In genomic region chr3:107524214-107525100, GRCh38 we compare ENCODE assay signal across 8 cellular contexts. TPM values are rescaled to one million over a fixed set of nuclear protein-coding genes. Genes with fewer than 3 reads are reported as not detected.
DNase-seq lines count a peak whose midpoint lies in the region; ATAC-seq, FAIRE-seq and TF ChIP-seq lines count a peak whose summit lies in the region.

No MANE protein-coding gene starts in this region.

- H3K9ac ChIP-seq in keratinocyte (ENCODE audit: control insufficient read depth, extremely low read depth, insufficient read depth, low read length) (peak overlapping the region; percentile 88), smooth muscle cell (ENCODE audit: low read depth) (peak overlapping the region; percentile 36)

- dilution Hi-C loops in keratinocyte (cut with MboI; ENCODE audit: extremely low pct_ligation_motif_present, low sequenced_read_pairs): no loop called here

- H3K4me1 ChIP-seq in keratinocyte (ENCODE audit: control insufficient read depth, extremely low read depth, insufficient read depth, low read length): peaks cover 12% of the 10 kb centered on the region
- peaks cover 6% of the 10 kb centered on the region for H3K4me1 ChIP-seq in smooth muscle cell (ENCODE audit: low read depth)

- ATAC-seq in HG03342 (IDR thresholded peaks at IDR 0.05; ENCODE audit: unreplicated experiment): no peak

- H3K79me2 ChIP-seq in keratinocyte (ENCODE audit: control insufficient read depth, insufficient read depth, low read length): peaks cover 43% of the 10 kb centered on the region
- peaks cover 37% of the 10 kb centered on the region for H3K79me2 ChIP-seq in smooth muscle cell (ENCODE audit: low read depth)

- 2% methylated on average over 29 of the region's 47 CpGs for WGBS in smooth muscle cell (ENCODE audit: low lambda C conversion rate)

- no peaks in the 10 kb centered on the region for H3K27me3 ChIP-seq in WERI-Rb-1 (ENCODE audit: insufficient read depth, low read depth, severe bottlenecking)
- H3K27me3 ChIP-seq in keratinocyte (ENCODE audit: control insufficient read depth, extremely low read depth, insufficient read depth, low read length): no peaks in the 10 kb centered on the region
- H3K27me3 ChIP-seq in smooth muscle cell (ENCODE audit: low read depth): no peaks in the 10 kb centered on the region

- peak overlapping the region; percentile 96 for H3K4me2 ChIP-seq in keratinocyte (ENCODE audit: control insufficient read depth, extremely low read depth, insufficient read depth, low read depth, low read length)
- H3K4me2 ChIP-seq in smooth muscle cell: peak overlapping the region; percentile 100

- H3K9me3 ChIP-seq in WERI-Rb-1 (ENCODE audit: severe bottlenecking) (no peaks in the 10 kb centered on the region), keratinocyte (ENCODE audit: control insufficient read depth, low read depth, low read length) (no peaks in the 10 kb centered on the region), smooth muscle cell (replicated peaks; ENCODE audit: low read depth) (no peaks in the 10 kb centered on the region)

- H4K20me1 ChIP-seq in keratinocyte (ENCODE audit: control insufficient read depth, extremely low read depth, insufficient read depth, low read length) (no peaks in the 10 kb centered on the region), smooth muscle cell (ENCODE audit: low read depth) (peaks cover 33% of the 10 kb centered on the region)

- peak; percentile 67 for DNase-seq in ELF-1 (ENCODE audit: low read depth, low spot score)
- DNase-seq in KG1 (lab: John Stamatoyannopoulos, UW): peak; percentile 36
- DNase-seq in WERI-Rb-1: peak; percentile 65
- peak; percentile 44 for DNase-seq in central memory CD4-positive, alpha-beta T cell
- DNase-seq in keratinocyte (ENCODE audit: low read depth, low spot score): no peak
- peak; percentile 34 for DNase-seq in smooth muscle cell (lab: John Stamatoyannopoulos, UW; ENCODE audit: unreplicated experiment)
- DNase-seq in NCI-H774 (lab: John Stamatoyannopoulos, UW): no peak

- H3K9me1 ChIP-seq in keratinocyte (ENCODE audit: control insufficient read depth, extremely low read depth, insufficient read depth, low read length): no peaks in the 10 kb centered on the region

- H2AFZ ChIP-seq in keratinocyte (ENCODE audit: control insufficient read depth, low read length) (peak overlapping the region; percentile 84), smooth muscle cell (ENCODE audit: low read depth) (peak overlapping the region; percentile 99)

- H3K4me3 ChIP-seq in WERI-Rb-1 (ENCODE audit: low read depth, low read length): peak overlapping the region; percentile 54
- H3K4me3 ChIP-seq in keratinocyte (ENCODE audit: control insufficient read depth in 2 of 3, extremely low read depth in 1 of 3, insufficient read depth in 2 of 3, low read depth in 1 of 3, low read length in 3 of 3): peak overlapping the region; percentile 72 to 96 (median 93)
- peak overlapping the region; percentile 85 for H3K4me3 ChIP-seq in smooth muscle cell

- peaks cover 9% of the 10 kb centered on the region for H3F3A ChIP-seq in smooth muscle cell (ENCODE audit: low read depth)

- H3K36me3 ChIP-seq in WERI-Rb-1 (peaks cover 7% of the 10 kb centered on the region), keratinocyte (ENCODE audit: control insufficient read depth in 2 of 2, extremely low read depth in 1 of 2, insufficient read depth in 2 of 2, low read length in 2 of 2) (peaks cover 0 to 2% of the 10 kb centered on the region in 2 experiments), smooth muscle cell (ENCODE audit: low read depth) (peaks cover 3% of the 10 kb centered on the region)

- FAIRE-seq in keratinocyte (lab: Jason Lieb, UNC): no peak

- TF ChIP-seq CTCF in WERI-Rb-1 (IDR thresholded peaks at IDR 0.05; ENCODE audit: low read depth, low read length) (no peak), keratinocyte (optimal IDR thresholded peaks at IDR 0.05 in 1 of 3, IDR thresholded peaks at IDR 0.05 in 1 of 3, conservative IDR thresholded peaks at IDR 0.05 in 1 of 3; ENCODE audit: extremely low read depth in 1 of 3, insufficient read depth in 2 of 3, low read length in 3 of 3) (no peak), smooth muscle cell (IDR thresholded peaks at IDR 0.05; ENCODE audit: borderline replicate concordance, insufficient read depth, poor library complexity, severe bottlenecking) (no peak)

- H3K27ac ChIP-seq in WERI-Rb-1: peak overlapping the region; percentile 82
- peak overlapping the region; percentile 83 for H3K27ac ChIP-seq in keratinocyte (ENCODE audit: control insufficient read depth, insufficient read depth, low read length)
- peak overlapping the region; percentile 40 for H3K27ac ChIP-seq in smooth muscle cell (ENCODE audit: low read depth)

RNA-seq across cellular contexts. Expression of gene BBX, which starts 1.7 kb away (rescaled TPM):
- polyA plus RNA-seq in keratinocyte (30.9 to 43.4 TPM (median 33.3 TPM) in 3 replicates), smooth muscle cell (58.9 and 73.9 TPM in 2 replicates)
- 22.3 TPM for polyA plus RNA-seq in keratinocyte (2011; ENCODE audit: low read depth)
- polyA plus RNA-seq in keratinocyte (2011; cell fraction: cytosol; rRNA removed): 22.1 and 42.6 TPM in 2 replicates
- 43.0 and 49.4 TPM in 2 replicates for polyA plus RNA-seq in keratinocyte (2011; cell fraction: nucleus; rRNA removed)
- 17.3 and 26.1 TPM in 2 replicates for polyA plus RNA-seq in keratinocyte (2012; ENCODE audit: low replicate concordance)
- polyA minus RNA-seq in keratinocyte: 59.5 to 71.7 TPM (median 62.9 TPM) in 3 replicates
- 32.6 TPM for polyA minus RNA-seq in keratinocyte (2011; cell fraction: cytosol; rRNA and poly(A)+ RNA removed)
- 62.0 and 115 TPM in 2 replicates for polyA minus RNA-seq in keratinocyte (2011; cell fraction: nucleus; rRNA and poly(A)+ RNA removed)
- total RNA-seq in smooth muscle cell: 66.4 and 93.0 TPM in 2 replicates

Comparison
In these comparisons a context has a peak if more than half of its experiments do, and no peak if none do; other contexts are left out.
1. DNase-seq: peak in ELF-1 (single experiment), KG1 (single experiment), WERI-Rb-1 (single experiment), central memory CD4-positive, alpha-beta T cell (single experiment) and smooth muscle cell (single experiment); none in keratinocyte (single experiment) and NCI-H774 (single experiment).
2. Peak in every context shown above with its lines, with median percentiles within 50 percentile points of each other: H3K27ac ChIP-seq and H3K4me3 ChIP-seq.